12 cellular contexts compared by ENCODE assay signal in the genomic region with DNA sequence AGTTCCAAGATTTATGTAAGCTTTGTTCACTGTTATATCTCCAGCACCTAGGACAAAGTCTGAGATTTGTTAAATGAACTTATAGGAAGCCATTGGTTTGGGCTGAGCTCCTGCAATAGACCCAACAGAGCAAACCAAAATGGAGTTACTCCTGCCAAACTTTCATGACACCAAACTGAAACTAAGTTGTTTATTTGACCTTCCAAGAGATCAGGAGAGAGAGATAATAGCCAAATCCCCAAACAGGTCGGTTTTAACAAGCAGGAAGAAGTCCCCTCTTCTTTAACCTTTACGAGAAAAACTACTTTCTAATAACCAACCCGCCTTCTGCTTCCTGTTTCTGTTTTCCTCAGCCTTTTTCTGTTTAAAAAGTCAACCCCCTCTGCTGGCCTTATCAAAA. TPM values are rescaled to one million over a fixed set of nuclear protein-coding genes. Genes with fewer than 3 reads are reported as not detected.
A peak's percentile ranks its signal among the peaks of the same experiment; 100 is the strongest.
DNase-seq lines count a peak whose midpoint lies in the region; ATAC-seq, FAIRE-seq and TF ChIP-seq lines count a peak whose summit lies in the region.
"Had no signal": no experiment of that assay in that cellular context is flagged by ENCODE, and none has a peak within 500 bp of the region (broad histone marks: within the 10 kb centered on the region; RNA-seq: fewer than 3 reads in every experiment).

No MANE protein-coding gene starts in this region.

- H4K20me1 ChIP-seq in DOHH2 (ENCODE audit: control insufficient read depth, insufficient read depth, low read depth, low read length) (no peaks in the 10 kb centered on the region), HepG2 (ENCODE audit: insufficient read depth, low read length) (no peaks in the 10 kb centered on the region)

- peaks cover 13% of the 10 kb centered on the region; the same call in 1 of the 2 replicates for H3K9me3 ChIP-seq in DOHH2 (ENCODE audit: control insufficient read depth, insufficient read depth, low read length)
- no peaks in the 10 kb centered on the region for H3K9me3 ChIP-seq in Peyer's patch
- no peaks in the 10 kb centered on the region for H3K9me3 ChIP-seq in HepG2 (ENCODE audit: low read length)
- no peaks in the 10 kb centered on the region for H3K9me3 ChIP-seq in kidney (ENCODE audit: control insufficient read depth in 1 of 2, low read length in 2 of 2)

- no peaks in the 10 kb centered on the region for H3K9me2 ChIP-seq in DOHH2 (replicated peaks; ENCODE audit: control insufficient read depth, low read length)

- no TSS peak for BruUV-seq in HepG2 (replicated peaks; lab: Mats Ljungman, UMichigan)

- CTCF ChIA-PET in HepG2 (lab: Yijun Ruan, JAX; ENCODE audit: low intra/inter-chr PET ratio, low total read pairs): interaction anchor here (1.6 kb wide), 1 partner anchor 20 kb away, joined by 3 read pairs; no protein-coding TSS in a partner anchor

- peaks cover 16% of the 10 kb centered on the region for H3F3A ChIP-seq in DOHH2 (ENCODE audit: control insufficient read depth, insufficient read depth)

- TF ChIP-seq EP300 in HepG2 (IDR thresholded peaks at IDR 0.05; ENCODE audit: low read depth in 2 of 2, low read length in 2 of 2) (no peak), HepG2 (CRISPR knock-in tag; IDR thresholded peaks at IDR 0.05; ENCODE audit: borderline replicate concordance) (no peak)

- H3K4me1 ChIP-seq in DOHH2 (ENCODE audit: control insufficient read depth, low read length) (peaks cover 54% of the 10 kb centered on the region), Peyer's patch (peaks cover 0 to 10% (median 7%) of the 10 kb centered on the region in 4 donors), HepG2 (ENCODE audit: insufficient read depth, low read length) (0 out of 2 replicates have a peak, but pooled peaks cover 13% of the 10 kb centered on the region), kidney (ENCODE audit: control insufficient read depth in 1 of 2, insufficient read depth in 1 of 2, low read depth in 1 of 2, low read length in 2 of 2) (no peaks in the 10 kb centered on the region)

- TF ChIP-seq POLR2A in Peyer's patch (IDR thresholded peaks at IDR 0.05) (no peak), HepG2 (IDR thresholded peaks at IDR 0.05; ENCODE audit: insufficient read depth in 1 of 2, low read depth in 2 of 2, low read length in 2 of 2) (no peak)

- peak overlapping the region; percentile 89 for H3K27ac ChIP-seq in DOHH2 (ENCODE audit: low read depth, low read length)
- H3K27ac ChIP-seq in Peyer's patch: peak overlapping the region; percentile 23 to 70 (median 34)
- no peak overlapping the region for H3K27ac ChIP-seq in HepG2 (ENCODE audit: extremely low read length, insufficient read depth, low read length)
- H3K27ac ChIP-seq in kidney (ENCODE audit: low read depth in 2 of 2, low read length in 2 of 2): peak overlapping the region in 1 of 2 donors; percentile 53

- TF ChIP-seq RAD21 in HepG2 (CRISPR knock-in tag; IDR thresholded peaks at IDR 0.05): no peak

- H3K9ac ChIP-seq in HepG2 (ENCODE audit: insufficient read depth, low read depth, low read length): 0 out of 2 replicates have a peak overlapping the region, but pooled peaks have one; percentile 8
- H3K9ac ChIP-seq in kidney (ENCODE audit: low read length in 2 of 2): no peak overlapping the region

- POLR2A ChIA-PET in HepG2 (lab: Yijun Ruan, JAX): no interaction called here

- DNase-seq in Peyer's patch (no peak), HepG2 (ENCODE audit: low spot score) (no peak), dedifferentiated amniotic fluid mesenchymal stem cell (ENCODE audit: extremely low spot score) (no peak), NCI-H345 (lab: John Stamatoyannopoulos, UW) (no peak), kidney (no peak)
- DNase-seq: activated CD4-positive, CD25-positive, alpha-beta regulatory T cell; GOT3 had no signal

- peak overlapping the region; percentile 44 for H3K4me3 ChIP-seq in DOHH2 (ENCODE audit: low read length)
- H3K4me3 ChIP-seq in Peyer's patch: no peak overlapping the region
- no peak overlapping the region for H3K4me3 ChIP-seq in HepG2 (replicated peaks in 1 of 3; ENCODE audit: insufficient read depth in 1 of 3, low read depth in 2 of 3, low read length in 3 of 3)
- H3K4me3 ChIP-seq in kidney (ENCODE audit: low read length in 2 of 2): no peak overlapping the region

- intact Hi-C loops in HepG2 (cut with micrococcal nuclease; ENCODE audit: unreplicated experiment): loop anchor here (5.0 kb wide), 1 partner anchor 102 kb away; no protein-coding TSS in a partner anchor
- intact Hi-C loops in kidney (cut with DNase I): no loop called here

- H3K36me3 ChIP-seq in DOHH2 (ENCODE audit: control insufficient read depth, low read length): no peaks in the 10 kb centered on the region
- H3K36me3 ChIP-seq in Peyer's patch: no peaks in the 10 kb centered on the region
- no peaks in the 10 kb centered on the region for H3K36me3 ChIP-seq in HepG2 (replicated peaks in 1 of 2; ENCODE audit: control insufficient read depth in 1 of 2, insufficient read depth in 2 of 2, low read length in 2 of 2)
- no peaks in the 10 kb centered on the region for H3K36me3 ChIP-seq in kidney (ENCODE audit: control insufficient read depth in 1 of 2, insufficient read depth in 2 of 2, low read length in 2 of 2)

- no peaks in the 10 kb centered on the region for H3K79me2 ChIP-seq in DOHH2 (ENCODE audit: control insufficient read depth, low read length)
- H3K79me2 ChIP-seq in HepG2 (ENCODE audit: insufficient read depth, low read length): no peaks in the 10 kb centered on the region

- no peak for FAIRE-seq in HepG2 (lab: Jason Lieb, UNC)
- no peak for FAIRE-seq in kidney (lab: Jason Lieb, UNC)

- TF ChIP-seq CTCF in DOHH2 (IDR thresholded peaks at IDR 0.05; ENCODE audit: low read depth, low read length, poor library complexity, severe bottlenecking) (no peak), Peyer's patch (IDR thresholded peaks at IDR 0.05) (peak in 3 of 6 experiments; percentile 10 to 15 (median 14)), HepG2 (CRISPR knock-in tag; IDR thresholded peaks at IDR 0.05) (no peak), kidney (IDR thresholded peaks at IDR 0.05; ENCODE audit: borderline replicate concordance, extremely low read depth, insufficient read depth) (no peak)

- ATAC-seq in GM19351 (IDR thresholded peaks at IDR 0.05; ENCODE audit: unreplicated experiment) (peak; percentile 44), HepG2 (no peak), HG03108 (IDR thresholded peaks at IDR 0.05; ENCODE audit: unreplicated experiment) (no peak)

- H3K27me3 ChIP-seq in DOHH2 (ENCODE audit: control insufficient read depth, low read length): no peaks in the 10 kb centered on the region
- no peaks in the 10 kb centered on the region for H3K27me3 ChIP-seq in Peyer's patch
- peaks cover 0 to 3% of the 10 kb centered on the region in 2 experiments; a peak in 1 of 5 replicates for H3K27me3 ChIP-seq in HepG2 (ENCODE audit: control insufficient read depth in 1 of 2, insufficient read depth in 2 of 2, low read length in 2 of 2)

- peak overlapping the region; percentile 62 for H3K4me2 ChIP-seq in DOHH2 (ENCODE audit: low read length)
- peak overlapping the region; percentile 18; the same call in 1 of the 2 replicates for H3K4me2 ChIP-seq in HepG2 (ENCODE audit: low read depth, low read length)

- 7% methylated on average over 3 of the region's 3 CpGs for WGBS in HepG2 (ENCODE audit: low lambda C conversion rate)

- in situ Hi-C loops in HepG2 (cut with HindIII; ENCODE audit: extremely low pct_ligation_motif_present, low pct_unique_long_range_greater_than_20kb): no loop called here

- H2AFZ ChIP-seq in HepG2 (ENCODE audit: low read length): peak overlapping the region; percentile 42

TF ChIP-seq in HepG2, 621 proteins besides CTCF, POLR2A, EP300 and RAD21 (continues in another document):
- no peak for TF ChIP-seq FOXJ3 (CRISPR knock-in tag; IDR thresholded peaks at IDR 0.05; ENCODE audit: borderline replicate concordance)
- no peak for TF ChIP-seq TCF7L2 (IDR thresholded peaks at IDR 0.05; ENCODE audit: low read depth, low read length)
- no peak for TF ChIP-seq ZNF879 (CRISPR knock-in tag; IDR thresholded peaks at IDR 0.05)
- TF ChIP-seq, protein P1, sequence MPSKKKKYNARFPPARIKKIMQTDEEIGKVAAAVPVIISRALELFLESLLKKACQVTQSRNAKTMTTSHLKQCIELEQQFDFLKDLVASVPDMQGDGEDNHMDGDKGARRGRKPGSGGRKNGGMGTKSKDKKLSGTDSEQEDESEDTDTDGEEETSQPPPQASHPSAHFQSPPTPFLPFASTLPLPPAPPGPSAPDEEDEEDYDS (CRISPR knock-in tag; IDR thresholded peaks at IDR 0.05): no peak
- no peak for TF ChIP-seq KDM3A (CRISPR knock-in tag; IDR thresholded peaks at IDR 0.05; ENCODE audit: low read depth)
- TF ChIP-seq ZNF607 (CRISPR knock-in tag; IDR thresholded peaks at IDR 0.05; ENCODE audit: borderline replicate concordance): no peak

RNA-seq across cellular contexts. Expression of a gene that starts 54.9 kb away (rescaled TPM):
- not detected for total RNA-seq in Peyer's patch
- total RNA-seq in HepG2 (2016; rRNA removed; fragmentation: Illumina TruSeq; extraction: Trizol): not detected in 2 replicates
- not detected in 2 replicates for total RNA-seq in HepG2 (2016; cell fraction: cytosol; rRNA removed; fragmentation: Illumina TruSeq; extraction: Trizol; ENCODE audit: low read depth)
- not detected in 2 replicates for total RNA-seq in HepG2 (2016; cell fraction: insoluble cytoplasmic fraction; rRNA removed; fragmentation: Illumina TruSeq; extraction: Trizol)
- total RNA-seq in HepG2 (2016; cell fraction: membrane; rRNA removed; fragmentation: Illumina TruSeq; extraction: Trizol): not detected in 2 replicates
- not detected in 2 replicates for total RNA-seq in HepG2 (2016; cell fraction: nucleus; rRNA removed; fragmentation: Illumina TruSeq; extraction: Trizol)
- not detected in 2 replicates for polyA plus RNA-seq in HepG2 (2011; rRNA removed)
- polyA plus RNA-seq in HepG2 (2011; cell fraction: cytosol; rRNA removed): not detected in 2 replicates
- polyA plus RNA-seq in HepG2 (2011; cell fraction: nucleus; rRNA removed): not detected in 2 replicates
- polyA plus RNA-seq in HepG2 (2012): not detected in 2 replicates
- polyA plus RNA-seq in HepG2 (2016; cell fraction: cytosol; fragmentation: Illumina TruSeq; extraction: Trizol; ENCODE audit: low read depth): not detected in 2 replicates
- polyA plus RNA-seq in HepG2 (2016; cell fraction: insoluble cytoplasmic fraction; fragmentation: Illumina TruSeq; extraction: Trizol; ENCODE audit: low read depth): not detected in 2 replicates
- polyA plus RNA-seq in HepG2 (2016; cell fraction: membrane; fragmentation: Illumina TruSeq; extraction: Trizol; ENCODE audit: low read depth): not detected in 2 replicates
- not detected in 2 replicates for polyA plus RNA-seq in HepG2 (2016; cell fraction: nucleus; fragmentation: Illumina TruSeq; extraction: Trizol; ENCODE audit: insufficient read depth, low read depth)
- not detected in 2 replicates for polyA minus RNA-seq in HepG2 (2011; rRNA and poly(A)+ RNA removed; ENCODE audit: low replicate concordance)
- polyA minus RNA-seq in HepG2 (2011; cell fraction: cytosol; rRNA and poly(A)+ RNA removed): not detected in 2 replicates
- polyA minus RNA-seq in HepG2 (2011; cell fraction: nucleus; rRNA and poly(A)+ RNA removed): not detected in 2 replicates
- total RNA-seq in kidney: 0.22 TPM
- polyA plus RNA-seq in kidney (ENCODE audit: insufficient read depth, low read depth, low replicate concordance): 6.5 TPM
- total RNA-seq: chondrocyte, posterior vena cava had no signal
